In genomic region chr4:163264934-163265333, GRCh38 we compare ENCODE assay signal across 36 cellular contexts.
DNase-seq lines count a peak whose midpoint lies in the region; ATAC-seq, FAIRE-seq and TF ChIP-seq lines count a peak whose summit lies in the region.
"Had no signal": no experiment of that assay in that cellular context is flagged by ENCODE, and none has a peak within 500 bp of the region (broad histone marks: within the 10 kb centered on the region; RNA-seq: fewer than 3 reads in every experiment).

No MANE protein-coding gene starts in this region.

- H4K20me1 ChIP-seq in HepG2 (ENCODE audit: insufficient read depth, low read length) = no peaks in the 10 kb centered on the region
- H4K20me1 ChIP-seq in IMR-90 (ENCODE audit: insufficient read depth, low read length) = no peaks in the 10 kb centered on the region
- no peaks in the 10 kb centered on the region for H4K20me1 ChIP-seq in K562 (replicated peaks; ENCODE audit: control insufficient read depth, insufficient read depth, low read length)
- H4K20me1 ChIP-seq: BLaER1; BLaER1 treated with 17β-estradiol and CSF1 and Interleukin-3, amounts not matched to agents 10 nM and 100 nM had no signal

- H3K27me3 Mint-ChIP-seq in naive thymus-derived CD4-positive, alpha-beta T cell = peaks cover 0 to 27% (median 8%) of the 10 kb centered on the region in 5 donors
- H3K27me3 Mint-ChIP-seq: CD4-positive, CD25-positive, alpha-beta regulatory T cell had no signal

- H2BK20ac ChIP-seq in IMR-90 (ENCODE audit: low read depth, low read length) = no peak overlapping the region

- H3K56ac ChIP-seq in IMR-90 (ENCODE audit: extremely low read depth, insufficient read depth, low read length) = no peak overlapping the region

- WGBS in HepG2 (ENCODE audit: low lambda C conversion rate) = 3% methylated on average over 2 of the region's 2 CpGs
- WGBS in right lobe of liver (ENCODE audit: insufficient coverage, low coverage, low lambda C conversion rate, missing lambda C conversion rate) = 38% methylated on average over 2 of the region's 2 CpGs
- WGBS in A549 (ENCODE audit: missing lambda C conversion rate) = 13% methylated on average over 2 of the region's 2 CpGs
- no CpG with 5 or more reads among the region's 2 CpGs for WGBS in IMR-90 (ENCODE audit: extremely low coverage in 2 of 2, insufficient read length in 1 of 2), 2 experiments
- WGBS in K562 (ENCODE audit: insufficient coverage, low coverage, missing lambda C conversion rate) = 12% methylated on average over 2 of the region's 2 CpGs

- H3K27ac ChIP-seq in HepG2 (ENCODE audit: extremely low read length, insufficient read depth, low read length) (no peak overlapping the region), right lobe of liver (no peak overlapping the region), A549 (no peak overlapping the region), IMR-90 (ENCODE audit: insufficient read depth, low read length) (no peak overlapping the region), K562 (ENCODE audit: extremely low read depth, low read depth, low read length) (no peak overlapping the region), substantia nigra (ENCODE audit: low read depth, low read length, poor library complexity, severe bottlenecking) (no peak overlapping the region)
- H3K27ac ChIP-seq in naive thymus-derived CD4-positive, alpha-beta T cell (ENCODE audit: low read depth, low read length) = no peak overlapping the region
- H3K27ac ChIP-seq: 22Rv1, BLaER1, C4-2B had no signal

- dilution Hi-C loops in IMR-90 (cut with HindIII; ENCODE audit: low sequenced_read_pairs, unreplicated experiment) = no loop called here

- TF ChIP-seq RAD21 in HepG2 (CRISPR knock-in tag; IDR thresholded peaks at IDR 0.05) (no peak), A549 (conservative IDR thresholded peaks at IDR 0.05 in 1 of 2, IDR thresholded peaks at IDR 0.05 in 1 of 2) (no peak), IMR-90 (IDR thresholded peaks at IDR 0.05; ENCODE audit: low read length) (no peak), K562 (CRISPR knock-in tag; conservative IDR thresholded peaks at IDR 0.05 in 1 of 2, IDR thresholded peaks at IDR 0.05 in 1 of 2) (no peak)

- H2AK5ac ChIP-seq in IMR-90 (ENCODE audit: low read depth, low read length) = no peak overlapping the region

- DNase-seq in HepG2 (ENCODE audit: low spot score) = no peak
- no peak for DNase-seq in right lobe of liver
- DNase-seq in A549 (ENCODE audit: low read depth in 1 of 2, low spot score in 1 of 2) = no peak
- DNase-seq in IMR-90 = no peak
- no peak for DNase-seq in K562 (ENCODE audit: extremely low read depth in 1 of 4, low spot score in 3 of 4)
- no peak for DNase-seq in naive thymus-derived CD4-positive, alpha-beta T cell
- DNase-seq in substantia nigra (lab: John Stamatoyannopoulos, UW) = no peak
- DNase-seq: 8988T; ACHN; AML-193; BE2C; C1 segment of cervical spinal cord; Caco-2; Calu3; CD4-positive, alpha-beta memory T cell; CD4-positive, alpha-beta T cell; CD4-positive, CD25-positive, alpha-beta regulatory T cell; CD8-positive, alpha-beta memory T cell; CD8-positive, alpha-beta T cell; COR-L47; DMS 273 treated with DMSO at 0.1 percent for 48 hours; DMS153; DMS53; DMS79; DMS79 treated with DMSO at 0.1 percent for 48 hours; DND-41; EL had no signal

- H3K9ac ChIP-seq in HepG2 (ENCODE audit: insufficient read depth, low read depth, low read length) (no peak overlapping the region), IMR-90 (ENCODE audit: low read depth, low read length) (no peak overlapping the region), K562 (ENCODE audit: insufficient read depth in 1 of 2, low read depth in 2 of 2, low read length in 2 of 2) (no peak overlapping the region)
- H3K9ac ChIP-seq: BLaER1; BLaER1 treated with 17β-estradiol and CSF1 and Interleukin-3, amounts not matched to agents 10 nM and 100 nM had no signal

- H2BK5ac ChIP-seq in IMR-90 (ENCODE audit: low read depth, low read length, poor library complexity, severe bottlenecking) = no peak overlapping the region

- H3K9me1 ChIP-seq in IMR-90 (ENCODE audit: insufficient read depth, low read length) (no peaks in the 10 kb centered on the region), K562 (ENCODE audit: control insufficient read depth, insufficient read depth, low read length) (no peaks in the 10 kb centered on the region)

- H3K14ac ChIP-seq in IMR-90 (replicated peaks; ENCODE audit: low read depth, low read length) = no peak overlapping the region

- H3K4me1 ChIP-seq in HepG2 (ENCODE audit: insufficient read depth, low read length) (no peaks in the 10 kb centered on the region), right lobe of liver (no peaks in the 10 kb centered on the region), A549 (no peaks in the 10 kb centered on the region), IMR-90 (ENCODE audit: control insufficient read depth, insufficient read depth, low read length) (no peaks in the 10 kb centered on the region), K562 (replicated peaks in 1 of 2; ENCODE audit: control insufficient read depth in 2 of 2, insufficient read depth in 2 of 2, low read length in 2 of 2) (peaks cover 4 to 12% of the 10 kb centered on the region in 2 experiments; a peak in 4 of 5 replicates)
- H3K4me1 ChIP-seq in naive thymus-derived CD4-positive, alpha-beta T cell (ENCODE audit: control insufficient read depth in 2 of 2, insufficient read depth in 2 of 2, low read length in 2 of 2) = no peaks in the 10 kb centered on the region
- H3K4me1 ChIP-seq: BE2C, BLaER1, Caco-2 had no signal

- no peak overlapping the region for H2AK9ac ChIP-seq in IMR-90 (replicated peaks; ENCODE audit: low read depth, low read length, poor library complexity)

- CTCF ChIA-PET in HepG2 (lab: Yijun Ruan, JAX; ENCODE audit: low intra/inter-chr PET ratio, low total read pairs) (no interaction called here), A549 (lab: Yijun Ruan, JAX) (no interaction called here), IMR-90 (lab: Yijun Ruan, JAX) (no interaction called here), K562 (lab: Yijun Ruan, JAX; ENCODE audit: low intra/inter-chr PET ratio) (no interaction called here)
- CTCF ChIA-PET in naive thymus-derived CD4-positive, alpha-beta T cell (lab: Charles Lee) = no interaction called here

- H3K36me3 ChIP-seq in HepG2 (replicated peaks in 1 of 2; ENCODE audit: control insufficient read depth in 1 of 2, insufficient read depth in 2 of 2, low read length in 2 of 2) = no peaks in the 10 kb centered on the region
- H3K36me3 ChIP-seq in right lobe of liver = no peaks in the 10 kb centered on the region
- no peaks in the 10 kb centered on the region for H3K36me3 ChIP-seq in IMR-90 (ENCODE audit: control insufficient read depth, insufficient read depth, low read length)
- H3K36me3 ChIP-seq in K562 (ENCODE audit: control insufficient read depth, insufficient read depth, low read length) = no peaks in the 10 kb centered on the region
- no peaks in the 10 kb centered on the region for H3K36me3 ChIP-seq in naive thymus-derived CD4-positive, alpha-beta T cell (ENCODE audit: control insufficient read depth in 2 of 3, insufficient read depth in 3 of 3, low read length in 3 of 3)
- H3K36me3 ChIP-seq: BE2C; BLaER1; BLaER1 treated with 17β-estradiol and CSF1 and Interleukin-3, amounts not matched to agents 10 nM and 100 nM had no signal

- H4K5ac ChIP-seq in IMR-90 (ENCODE audit: low read depth, low read length) = no peak overlapping the region

- H3K27me3 ChIP-seq in HepG2 (ENCODE audit: control insufficient read depth in 1 of 2, insufficient read depth in 2 of 2, low read length in 2 of 2) = peaks cover 0 to 3% of the 10 kb centered on the region in 2 experiments; a peak in 1 of 5 replicates
- H3K27me3 ChIP-seq in right lobe of liver = no peaks in the 10 kb centered on the region
- H3K27me3 ChIP-seq in IMR-90 (ENCODE audit: control insufficient read depth, insufficient read depth, low read length) = no peaks in the 10 kb centered on the region
- H3K27me3 ChIP-seq in K562 (ENCODE audit: control insufficient read depth in 2 of 2, insufficient read depth in 2 of 2, low read length in 2 of 2) = no peaks in the 10 kb centered on the region
- H3K27me3 ChIP-seq in naive thymus-derived CD4-positive, alpha-beta T cell (ENCODE audit: control insufficient read depth in 2 of 2, insufficient read depth in 2 of 2, low read length in 2 of 2) = no peaks in the 10 kb centered on the region
- H3K27me3 ChIP-seq: BE2C; BLaER1; BLaER1 treated with 17β-estradiol and CSF1 and Interleukin-3, amounts not matched to agents 10 nM and 100 nM had no signal

- TF ChIP-seq EP300 in HepG2 (IDR thresholded peaks at IDR 0.05; ENCODE audit: low read depth in 2 of 2, low read length in 2 of 2) (no peak), HepG2 (CRISPR knock-in tag; IDR thresholded peaks at IDR 0.05; ENCODE audit: borderline replicate concordance) (no peak), A549 (IDR thresholded peaks at IDR 0.05) (no peak), K562 (IDR thresholded peaks at IDR 0.05; ENCODE audit: low read length) (no peak)

- H3K4me2 ChIP-seq in HepG2 (ENCODE audit: low read depth, low read length) (no peak overlapping the region), A549 (no peak overlapping the region), IMR-90 (ENCODE audit: low read depth, low read length) (no peak overlapping the region), K562 (ENCODE audit: insufficient read depth, low read length) (no peak overlapping the region)
- H3K4me2 ChIP-seq: BLaER1 had no signal

- no peak overlapping the region for H3K4ac ChIP-seq in IMR-90 (ENCODE audit: low read depth, low read length)

- H3K79me1 ChIP-seq in IMR-90 (ENCODE audit: low read depth in 1 of 2, low read length in 2 of 2) = no peaks in the 10 kb centered on the region

- no peak overlapping the region for H4K91ac ChIP-seq in IMR-90 (ENCODE audit: insufficient read depth, low read depth, low read length)

- ATAC-seq in HepG2 (no peak), right lobe of liver (no peak), A549 (no peak), IMR-90 (ENCODE audit: low read depth) (no peak), K562 (no peak), HG03139 (IDR thresholded peaks at IDR 0.05; ENCODE audit: unreplicated experiment) (no peak)
- ATAC-seq in naive thymus-derived CD4-positive, alpha-beta T cell = no peak
- ATAC-seq: CD8-positive, alpha-beta T cell had no signal

- H3K4me1 Mint-ChIP-seq in naive thymus-derived CD4-positive, alpha-beta T cell = no peaks in the 10 kb centered on the region
- H3K4me1 Mint-ChIP-seq: B cell; CD14-positive monocyte; CD4-positive, alpha-beta memory T cell; CD4-positive, CD25-positive, alpha-beta regulatory T cell; CD8-positive, alpha-beta memory T cell had no signal

- no peak overlapping the region for H2BK15ac ChIP-seq in IMR-90 (ENCODE audit: low read depth, low read length)

- no peak overlapping the region for H4K8ac ChIP-seq in IMR-90 (ENCODE audit: low read depth in 2 of 2, low read length in 2 of 2)

- H3K18ac ChIP-seq in IMR-90 (ENCODE audit: low read depth, low read length) = no peak overlapping the region

- no peaks in the 10 kb centered on the region for H3K36me3 Mint-ChIP-seq in naive thymus-derived CD4-positive, alpha-beta T cell
- H3K36me3 Mint-ChIP-seq: CD14-positive monocyte; CD4-positive, alpha-beta memory T cell; CD4-positive, CD25-positive, alpha-beta regulatory T cell; CD8-positive, alpha-beta memory T cell; CD8-positive, alpha-beta T cell had no signal

- H3K27ac Mint-ChIP-seq in naive thymus-derived CD4-positive, alpha-beta T cell = no peak overlapping the region
- H3K27ac Mint-ChIP-seq: B cell; CD14-positive monocyte; CD4-positive, alpha-beta memory T cell; CD4-positive, alpha-beta T cell; CD4-positive, CD25-positive, alpha-beta regulatory T cell; CD8-positive, alpha-beta memory T cell; CD8-positive, alpha-beta T cell had no signal

- H2BK120ac ChIP-seq in IMR-90 (ENCODE audit: low read depth, low read length) = no peak overlapping the region

- H3K4me3 Mint-ChIP-seq in naive thymus-derived CD4-positive, alpha-beta T cell = no peak overlapping the region
- H3K4me3 Mint-ChIP-seq: B cell; CD14-positive monocyte; CD4-positive, alpha-beta memory T cell; CD4-positive, alpha-beta T cell; CD8-positive, alpha-beta memory T cell; CD8-positive, alpha-beta T cell had no signal

- peaks cover 0 to 7% (median 0%) of the 10 kb centered on the region in 11 donors for H3K9me3 Mint-ChIP-seq in naive thymus-derived CD4-positive, alpha-beta T cell
- H3K9me3 Mint-ChIP-seq: CD4-positive, alpha-beta T cell; CD8-positive, alpha-beta T cell had no signal

- H3K4me3 ChIP-seq in HepG2 (replicated peaks in 1 of 3; ENCODE audit: insufficient read depth in 1 of 3, low read depth in 2 of 3, low read length in 3 of 3) (no peak overlapping the region), right lobe of liver (no peak overlapping the region), A549 (no peak overlapping the region), IMR-90 (ENCODE audit: insufficient read depth, low read depth, low read length) (no peak overlapping the region), K562 (no peak overlapping the region)
- no peak overlapping the region for H3K4me3 ChIP-seq in naive thymus-derived CD4-positive, alpha-beta T cell (ENCODE audit: low read length)
- H3K4me3 ChIP-seq: BLaER1; BLaER1 treated with 17β-estradiol and CSF1 and Interleukin-3, amounts not matched to agents 10 nM and 100 nM had no signal

- TF ChIP-seq CTCF in HepG2 (CRISPR knock-in tag; IDR thresholded peaks at IDR 0.05) (no peak), right lobe of liver (IDR thresholded peaks at IDR 0.05) (no peak), A549 (IDR thresholded peaks at IDR 0.05) (no peak), IMR-90 (conservative IDR thresholded peaks at IDR 0.05; ENCODE audit: low read depth, low read length) (no peak), K562 (IDR thresholded peaks at IDR 0.05 in 2 of 3, conservative IDR thresholded peaks at IDR 0.05 in 1 of 3; ENCODE audit: insufficient read depth in 2 of 3, low read depth in 1 of 3, low read length in 3 of 3) (no peak)

- H2AFZ ChIP-seq in HepG2 (ENCODE audit: low read length) (no peak overlapping the region), IMR-90 (replicated peaks; ENCODE audit: low read length, poor library complexity) (no peak overlapping the region), K562 (ENCODE audit: low read depth, low read length) (no peak overlapping the region)

- in situ Hi-C loops in HepG2 (cut with HindIII; ENCODE audit: extremely low pct_ligation_motif_present, low pct_unique_long_range_greater_than_20kb) (no loop called here), IMR-90 (cut with MboI; ENCODE audit: low sequenced_read_pairs) (no loop called here), K562 (cut with MboI) (no loop called here)

- FAIRE-seq in HepG2 (lab: Jason Lieb, UNC) (no peak), A549 (lab: Jason Lieb, UNC) (no peak), K562 (lab: Jason Lieb, UNC) (no peak)
- FAIRE-seq: A204.1, D721Med had no signal

- H3K9me3 ChIP-seq in HepG2 (ENCODE audit: low read length) = no peaks in the 10 kb centered on the region
- H3K9me3 ChIP-seq in right lobe of liver = no peaks in the 10 kb centered on the region
- H3K9me3 ChIP-seq in A549 = no peaks in the 10 kb centered on the region
- 0 out of 2 replicates have a peak, but pooled peaks cover 1% of the 10 kb centered on the region for H3K9me3 ChIP-seq in IMR-90 (ENCODE audit: control insufficient read depth, insufficient read depth, low read length)
- no peaks in the 10 kb centered on the region for H3K9me3 ChIP-seq in K562 (replicated peaks; ENCODE audit: control insufficient read depth, insufficient read depth, low read depth, low read length)
- no peaks in the 10 kb centered on the region for H3K9me3 ChIP-seq in naive thymus-derived CD4-positive, alpha-beta T cell (ENCODE audit: control insufficient read depth in 2 of 3, low read length in 3 of 3)
- H3K9me3 ChIP-seq: BE2C; BLaER1; BLaER1 treated with 17β-estradiol and CSF1 and Interleukin-3, amounts not matched to agents 10 nM and 100 nM; Caco-2 had no signal

- intact Hi-C loops in HepG2 (cut with micrococcal nuclease; ENCODE audit: unreplicated experiment) = no loop called here
- intact Hi-C loops in right lobe of liver (cut with DNase I) = no loop called here
- intact Hi-C loops in IMR-90 (cut with micrococcal nuclease) = no loop called here
- intact Hi-C loops in K562 (cut with micrococcal nuclease) = no loop called here
- intact Hi-C loops in naive thymus-derived CD4-positive, alpha-beta T cell (cut with micrococcal nuclease) = no loop called here

- TF ChIP-seq POLR2A in HepG2 (IDR thresholded peaks at IDR 0.05; ENCODE audit: insufficient read depth in 1 of 2, low read depth in 2 of 2, low read length in 2 of 2) (no peak), right lobe of liver (IDR thresholded peaks at IDR 0.05) (no peak), A549 (IDR thresholded peaks at IDR 0.05; ENCODE audit: low read length) (no peak), IMR-90 (IDR thresholded peaks at IDR 0.05; ENCODE audit: low read depth, low read length) (no peak), K562 (conservative IDR thresholded peaks at IDR 0.05) (no peak)

- BruUV-seq in HepG2 (replicated peaks; lab: Mats Ljungman, UMichigan) (no TSS peak), IMR-90 (replicated peaks; lab: Mats Ljungman, UMichigan) (no TSS peak), K562 (replicated peaks; lab: Mats Ljungman, UMichigan) (no TSS peak)

- H3K23ac ChIP-seq in IMR-90 (ENCODE audit: low read depth, low read length) = no peak overlapping the region

- POLR2A ChIA-PET in HepG2 (lab: Yijun Ruan, JAX) (no interaction called here), A549 (lab: Yijun Ruan, JAX) (no interaction called here), IMR-90 (lab: Charles Lee; ENCODE audit: unreplicated experiment) (no interaction called here), K562 (lab: Yijun Ruan, JAX) (no interaction called here)
- POLR2A ChIA-PET in naive thymus-derived CD4-positive, alpha-beta T cell (lab: Charles Lee) = no interaction called here

- H3K79me2 ChIP-seq in HepG2 (ENCODE audit: insufficient read depth, low read length) = no peaks in the 10 kb centered on the region
- no peaks in the 10 kb centered on the region for H3K79me2 ChIP-seq in K562 (ENCODE audit: control insufficient read depth, insufficient read depth, low read length)

Comparison
In these comparisons a context has a peak if more than half of its experiments do, and no peak if none do; other contexts are left out.
1. Of the 241 proteins assayed by ChIP-seq in both HepG2 and K562: peak only in HepG2: none; only in K562: MAFG; in both: MAFF and MAFK; in neither: 238.